Comparison of ENCODE assay signal across 7 cellular contexts in genomic region chr20:45657038-45657437, GRCh38. TPM values are rescaled to one million over a fixed set of nuclear protein-coding genes. Genes with fewer than 3 reads are reported as not detected.
"Had no signal": no experiment of that assay in that cellular context is flagged by ENCODE, and none has a peak within 500 bp of the region (broad histone marks: within the 10 kb centered on the region; RNA-seq: fewer than 3 reads in every experiment).

No MANE protein-coding gene starts in this region.

RNA-seq across cellular contexts. Expression of gene WFDC11, which starts 13.0 kb away (rescaled TPM):
- total RNA-seq: GM23248, GM23338, H1, H4, H7, H9, HFFc6 had no signal
- polyA plus RNA-seq: GM23248, GM23338, H1 had no signal

RNA-seq across cellular contexts. Expression of gene WFDC9, which starts 26.0 kb away (rescaled TPM):
- total RNA-seq: GM23248, GM23338, H1, H4, H7, H9, HFFc6 had no signal
- polyA plus RNA-seq: GM23248, GM23338, H1 had no signal

RNA-seq across cellular contexts. Expression of gene WFDC10A, which starts 27.5 kb away (rescaled TPM):
- total RNA-seq: GM23248, GM23338, H1, H4, H7, H9, HFFc6 had no signal
- polyA plus RNA-seq: GM23248, GM23338, H1 had no signal

RNA-seq across cellular contexts. Expression of gene WFDC13, which starts 44.8 kb away (rescaled TPM):
- total RNA-seq: GM23248, GM23338, H1, H4, H7, H9, HFFc6 had no signal
- polyA plus RNA-seq: GM23248, GM23338, H1 had no signal

RNA-seq across cellular contexts. Expression of gene WFDC10B, which starts 47.8 kb away (rescaled TPM):
- total RNA-seq: GM23248, GM23338, H4, H9, HFFc6 had no signal
- polyA plus RNA-seq: GM23248 had no signal
